In the genomic region with DNA sequence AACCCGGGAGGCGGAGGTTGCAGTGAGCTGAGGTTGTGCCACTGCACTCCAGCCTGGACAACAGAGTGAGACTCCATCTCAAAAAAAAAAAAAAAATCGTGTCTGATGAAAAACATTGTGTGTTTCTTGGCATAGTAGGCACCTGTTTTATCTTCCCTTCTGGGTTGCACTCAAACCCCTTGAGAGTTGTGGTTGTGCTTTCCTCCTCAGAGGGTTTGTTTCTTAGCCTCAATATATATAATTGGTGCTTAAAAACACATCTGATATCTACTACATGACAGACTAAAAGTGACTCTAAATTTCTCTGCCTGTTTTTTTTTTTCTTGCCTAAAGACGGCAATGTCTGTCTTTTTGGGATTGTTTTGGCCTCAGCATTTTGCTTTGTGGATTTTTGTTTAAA, we compare ENCODE assay signal across 13 cellular contexts. TPM values are rescaled to one million over a fixed set of nuclear protein-coding genes. Genes with fewer than 3 reads are reported as not detected.
DNase-seq lines count a peak whose midpoint lies in the region; ATAC-seq and TF ChIP-seq lines count a peak whose summit lies in the region.
"Had no signal": no experiment of that assay in that cellular context is flagged by ENCODE, and none has a peak within 500 bp of the region (broad histone marks: within the 10 kb centered on the region; RNA-seq: fewer than 3 reads in every experiment).

No MANE protein-coding gene starts in this region.

- no peak overlapping the region for H3K27ac ChIP-seq in DND-41 (ENCODE audit: low read length)
- no peak overlapping the region for H3K27ac ChIP-seq in RWPE1
- H3K27ac ChIP-seq: parathyroid adenoma had no signal

- no peak overlapping the region for H3K4me3 ChIP-seq in DND-41 (ENCODE audit: low read depth in 1 of 2, low read length in 2 of 2)

- no peaks in the 10 kb centered on the region for H3K9me3 ChIP-seq in DND-41 (ENCODE audit: insufficient read depth, low read length, severe bottlenecking)
- H3K9me3 ChIP-seq in T-helper 17 cell (ENCODE audit: control insufficient read depth, low read length, poor library complexity, severe bottlenecking), result no peaks in the 10 kb centered on the region

- H3K9me3 Mint-ChIP-seq in activated CD4-positive, alpha-beta T cell treated with anti-CD3 and anti-CD28 coated beads for 36 hours (ENCODE audit: low read depth), result no peaks in the 10 kb centered on the region
- H3K9me3 Mint-ChIP-seq: HFFc6 had no signal

- DNase-seq in DND-41 (peak; percentile 54), T-helper 17 cell (no peak), RWPE1 (ENCODE audit: low spot score) (no peak), HuH-7.5 (ENCODE audit: low spot score) (no peak), NCI-H748 treated with DMSO at 0.1 percent for 48 hours (lab: John Stamatoyannopoulos, UW) (no peak)
- no peak for DNase-seq in activated CD4-positive, alpha-beta T cell treated with anti-CD3 and anti-CD28 coated beads for 36 hours
- DNase-seq: foreskin melanocyte; HFFc6; NK-92 treated with Interleukin-12 subunit alpha and Interleukin-12 subunit beta, amount 100 ng/mL, for 24 hours had no signal

- CTCF ChIA-PET in RWPE1 (lab: Yijun Ruan, JAX), result no interaction called here
- CTCF ChIA-PET in activated CD4-positive, alpha-beta T cell treated with anti-CD3 and anti-CD28 coated beads for 36 hours (lab: Charles Lee), result no interaction called here

- H3K4me1 ChIP-seq in DND-41 (ENCODE audit: insufficient read depth, low read length), result peaks cover 20% of the 10 kb centered on the region

- H4K20me1 ChIP-seq in DND-41 (ENCODE audit: insufficient read depth, low read length), result peaks cover 59% of the 10 kb centered on the region

- no peak overlapping the region for H2AFZ ChIP-seq in DND-41 (ENCODE audit: low read depth, low read length)
- H2AFZ ChIP-seq: parathyroid adenoma had no signal

- H3K9ac ChIP-seq in DND-41 (ENCODE audit: low read depth, low read length), result no peak overlapping the region
- H3K9ac ChIP-seq: parathyroid adenoma had no signal

- H3K36me3 Mint-ChIP-seq in T-helper 17 cell (ENCODE audit: low read depth), result peaks cover 3% of the 10 kb centered on the region
- peaks cover 12% of the 10 kb centered on the region for H3K36me3 Mint-ChIP-seq in activated CD4-positive, alpha-beta T cell treated with anti-CD3 and anti-CD28 coated beads for 36 hours (ENCODE audit: low read depth)

- TF ChIP-seq CTCF in DND-41 (IDR thresholded peaks at IDR 0.05; ENCODE audit: borderline replicate concordance, extremely low read depth, low read length, poor library complexity, severe bottlenecking) (no peak), RWPE1 (conservative IDR thresholded peaks at IDR 0.05; ENCODE audit: low read depth) (no peak)

- H3K4me2 ChIP-seq in DND-41 (ENCODE audit: insufficient read depth, low read length), result no peak overlapping the region

- intact Hi-C loops in activated CD4-positive, alpha-beta T cell treated with anti-CD3 and anti-CD28 coated beads for 36 hours (cut with DNase I, micrococcal nuclease), result no loop called here

- H3K4me1 Mint-ChIP-seq in T-helper 17 cell, result peaks cover 59% of the 10 kb centered on the region
- H3K4me1 Mint-ChIP-seq in activated CD4-positive, alpha-beta T cell treated with anti-CD3 and anti-CD28 coated beads for 36 hours, result peaks cover 62% of the 10 kb centered on the region

- no peaks in the 10 kb centered on the region for H3K27me3 Mint-ChIP-seq in T-helper 17 cell
- H3K27me3 Mint-ChIP-seq in activated CD4-positive, alpha-beta T cell treated with anti-CD3 and anti-CD28 coated beads for 36 hours, result no peaks in the 10 kb centered on the region

- H3K27ac Mint-ChIP-seq in T-helper 17 cell, result peak overlapping the region; percentile 73
- H3K27ac Mint-ChIP-seq in activated CD4-positive, alpha-beta T cell treated with anti-CD3 and anti-CD28 coated beads for 36 hours, result no peak overlapping the region
- H3K27ac Mint-ChIP-seq: HFFc6 had no signal

- H3K36me3 ChIP-seq in DND-41 (ENCODE audit: insufficient read depth, low read length), result no peaks in the 10 kb centered on the region

- POLR2A ChIA-PET in RWPE1 (lab: Yijun Ruan, JAX; ENCODE audit: low non-redundant PET), result no interaction called here
- POLR2A ChIA-PET in activated CD4-positive, alpha-beta T cell treated with anti-CD3 and anti-CD28 coated beads for 36 hours (lab: Charles Lee), result no interaction called here

- peaks cover 17% of the 10 kb centered on the region for H3K79me2 ChIP-seq in DND-41 (ENCODE audit: insufficient read depth, low read length)

- no peaks in the 10 kb centered on the region for H3K27me3 ChIP-seq in DND-41 (ENCODE audit: insufficient read depth, low read length, poor library complexity)

- H3K4me3 Mint-ChIP-seq in T-helper 17 cell, result peak overlapping the region; percentile 60
- H3K4me3 Mint-ChIP-seq in activated CD4-positive, alpha-beta T cell treated with anti-CD3 and anti-CD28 coated beads for 36 hours, result no peak overlapping the region
- H3K4me3 Mint-ChIP-seq: HFFc6 had no signal

- ATAC-seq in DND-41 (ENCODE audit: insufficient read depth, low read depth) (peak; percentile 89), GM19438 (IDR thresholded peaks at IDR 0.05; ENCODE audit: low read depth, unreplicated experiment) (peak; percentile 38), HG03025 (IDR thresholded peaks at IDR 0.05; ENCODE audit: low FRiP score, unreplicated experiment) (peak; percentile 41), T-helper 17 cell (no peak)
- no peak for ATAC-seq in activated CD4-positive, alpha-beta T cell treated with anti-CD3 and anti-CD28 coated beads for 36 hours
- ATAC-seq: left lobe of liver had no signal

RNA-seq across cellular contexts. Expression of gene NR1D2, which starts 7.6 kb away (rescaled TPM):
- 100 to 1,000 TPM; 132 to 171 TPM for total RNA-seq in T-helper 17 cell
- 1 to 10 TPM; 2.4 to 2.7 TPM for total RNA-seq in activated CD4-positive, alpha-beta T cell treated with anti-CD3 and anti-CD28 coated beads for 36 hours

RNA-seq across cellular contexts. Expression of gene RPL15, which starts 35.7 kb away (rescaled TPM):
- 1,000 to 10,000 TPM; 1,887 to 2,036 TPM for total RNA-seq in T-helper 17 cell
- total RNA-seq in activated CD4-positive, alpha-beta T cell treated with anti-CD3 and anti-CD28 coated beads for 36 hours, result 1,000 to 10,000 TPM; 2,605 to 3,065 TPM

RNA-seq across cellular contexts. Expression of gene NKIRAS1, which starts 35.9 kb away (rescaled TPM):
- total RNA-seq in T-helper 17 cell, result 1 to 10 TPM; 2.6 to 2.7 TPM
- 1 to 10 TPM; 2.8 to 3.5 TPM for total RNA-seq in activated CD4-positive, alpha-beta T cell treated with anti-CD3 and anti-CD28 coated beads for 36 hours

Comparison
In these comparisons a context has a peak if more than half of its experiments do, and no peak if none do; other contexts are left out.
1. ATAC-seq: peak in DND-41 (single experiment), GM19438 (single experiment) and HG03025 (single experiment); none in T-helper 17 cell (single experiment) and activated CD4-positive, alpha-beta T cell treated with anti-CD3 and anti-CD28 coated beads for 36 hours (single experiment).
2. RNA of gene NR1D2, which starts 7.6 kb away (total RNA-seq): 132 to 171 TPM in T-helper 17 cell; 2.4 to 2.7 TPM in activated CD4-positive, alpha-beta T cell treated with anti-CD3 and anti-CD28 coated beads for 36 hours; every median in the first group is over 10 times any median in the second.